ENCODE assay signal across 8 cellular contexts in the genomic region with DNA sequence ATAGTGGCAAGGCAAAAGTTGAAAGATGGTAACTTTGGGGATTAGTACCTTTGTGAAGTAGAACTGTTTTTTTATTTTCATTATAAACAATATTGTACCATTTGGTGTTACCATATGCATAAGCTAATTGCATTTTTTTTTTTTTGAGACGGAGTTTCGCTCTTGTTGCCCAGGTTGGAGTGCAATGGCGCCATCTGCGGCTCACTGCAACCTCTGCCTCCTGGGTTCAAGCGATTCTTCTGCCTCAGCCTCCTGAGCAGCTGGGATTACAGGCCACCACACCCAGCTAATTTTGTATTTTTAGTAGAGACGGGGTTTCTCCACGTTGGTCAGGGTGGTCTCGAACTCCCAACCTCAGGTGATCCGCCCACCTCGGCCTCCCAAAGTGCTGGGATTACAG. TPM values are rescaled to one million over a fixed set of nuclear protein-coding genes. Genes with fewer than 3 reads are reported as not detected.
DNase-seq lines count a peak whose midpoint lies in the region; ATAC-seq, FAIRE-seq and TF ChIP-seq lines count a peak whose summit lies in the region.
"Not testable (repeated sequence)": the region's sequence is repeated elsewhere in the genome, so short reads cannot be mapped to it uniquely, and the experiment has no call there.

No MANE protein-coding gene starts in this region.

- CTCF ChIA-PET in HEK293T (lab: Yijun Ruan, JAX), result interaction anchor here (0.9 to 1.1 kb wide), 3 partner anchors 10 to 449 kb away, joined by 3 to 5 read pairs (median 3); a partner anchor contains a TSS
- CTCF ChIA-PET in OCI-LY7 (lab: Charles Lee; ENCODE audit: unreplicated experiment), result interaction anchor here (0.5 to 0.8 kb wide), 2 partner anchors 9 to 455 kb away, joined by 3 to 5 read pairs; no protein-coding TSS in a partner anchor
- CTCF ChIA-PET in activated CD4-positive, alpha-beta T cell treated with anti-CD3 and anti-CD28 coated beads for 36 hours (lab: Charles Lee), result interaction anchor here (0.6 to 1.2 kb wide), 4 partner anchors 9 to 172 kb away, joined by 3 to 4 read pairs (median 3); a partner anchor contains a TSS
- CTCF ChIA-PET in K562 (lab: Yijun Ruan, JAX; ENCODE audit: low intra/inter-chr PET ratio), result not testable (repeated sequence)

- H3K27ac Mint-ChIP-seq in activated CD4-positive, alpha-beta T cell treated with anti-CD3 and anti-CD28 coated beads for 36 hours; glutamatergic neuron (ENCODE audit: unreplicated experiment): not testable (repeated sequence)

- intact Hi-C loops in OCI-LY7 (cut with micrococcal nuclease; ENCODE audit: unreplicated experiment) (loop anchor here (10.0 kb wide), 1 partner anchor 446 kb away; no protein-coding TSS in a partner anchor), K562 (cut with micrococcal nuclease) (loop anchor here (5.0 to 10.0 kb wide), 2 partner anchors 316 to 444 kb away; a partner anchor contains a TSS)
- intact Hi-C loops in activated CD4-positive, alpha-beta T cell treated with anti-CD3 and anti-CD28 coated beads for 36 hours (cut with DNase I, micrococcal nuclease), result loop anchor here in 1 of 2 experiments (5.0 kb wide), 1 partner anchor 444 kb away; no protein-coding TSS in a partner anchor
- intact Hi-C loops in posterior vena cava (cut with DNase I), result not testable (repeated sequence)

- H3K4me3 ChIP-seq in OCI-LY7 (ENCODE audit: low read depth, low read length, poor library complexity, severe bottlenecking); K562: not testable (repeated sequence)

- not testable (repeated sequence) for H3K9me3 ChIP-seq in OCI-LY7 (ENCODE audit: low read length); K562 (replicated peaks; ENCODE audit: control insufficient read depth, insufficient read depth, low read depth, low read length)

- H3K9me2 ChIP-seq in OCI-LY7 (ENCODE audit: insufficient read depth, low read length), result not testable (repeated sequence)

- not testable (repeated sequence) for FAIRE-seq in D721Med (lab: Jason Lieb, UNC); K562 (lab: Jason Lieb, UNC)

- BruUV-seq in OCI-LY7 (replicated peaks; lab: Mats Ljungman, UMichigan); K562 (replicated peaks; lab: Mats Ljungman, UMichigan): not testable (repeated sequence)

- in situ Hi-C loops in K562 (cut with MboI), result not testable (repeated sequence)

- DNase-seq in D721Med (ENCODE audit: insufficient read length, low spot score); HEK293T (ENCODE audit: extremely low spot score): not testable (repeated sequence)
- DNase-seq in NCI-H1092 (lab: John Stamatoyannopoulos, UW) (peak; percentile 11), OCI-LY7 (ENCODE audit: low spot score) (peak; percentile 26), K562 (ENCODE audit: extremely low read depth in 1 of 4, low spot score in 3 of 4) (peak in 1 of 4 experiments; percentile 52), glutamatergic neuron (peak; percentile 28), posterior vena cava (ENCODE audit: low spot score) (peak; percentile 17)
- DNase-seq in activated CD4-positive, alpha-beta T cell treated with anti-CD3 and anti-CD28 coated beads for 36 hours, result peak; percentile 52

- POLR2A ChIA-PET in HEK293T (lab: Yijun Ruan, JAX) (interaction anchor here (0.6 to 1.7 kb wide), 3 partner anchors 10 to 268 kb away, joined by 3 to 12 read pairs (median 3); a partner anchor contains a TSS), OCI-LY7 (lab: Charles Lee) (interaction anchor here (0.6 to 0.8 kb wide), 3 partner anchors 45 to 201 kb away, joined by 3 to 5 read pairs (median 3); no protein-coding TSS in a partner anchor), K562 (lab: Yijun Ruan, JAX) (interaction anchor here (0.6 to 1.1 kb wide), 3 partner anchors 9 to 20 kb away, joined by 3 to 6 read pairs (median 3); a partner anchor contains a TSS)
- POLR2A ChIA-PET in activated CD4-positive, alpha-beta T cell treated with anti-CD3 and anti-CD28 coated beads for 36 hours (lab: Charles Lee), result interaction anchor here (0.6 kb wide), 1 partner anchor 337 kb away, joined by 5 read pairs; no protein-coding TSS in a partner anchor

- not testable (repeated sequence) for TF ChIP-seq EP300 in K562 (IDR thresholded peaks at IDR 0.05; ENCODE audit: low read length)

- not testable (repeated sequence) for H3K9me3 Mint-ChIP-seq in activated CD4-positive, alpha-beta T cell treated with anti-CD3 and anti-CD28 coated beads for 36 hours (ENCODE audit: low read depth); glutamatergic neuron (ENCODE audit: unreplicated experiment)

- not testable (repeated sequence) for H3K4me1 Mint-ChIP-seq in activated CD4-positive, alpha-beta T cell treated with anti-CD3 and anti-CD28 coated beads for 36 hours; glutamatergic neuron (ENCODE audit: low read depth, unreplicated experiment)

- H3K9ac ChIP-seq in K562 (ENCODE audit: insufficient read depth in 1 of 2, low read depth in 2 of 2, low read length in 2 of 2), result not testable (repeated sequence)

- not testable (repeated sequence) for ATAC-seq in activated CD4-positive, alpha-beta T cell treated with anti-CD3 and anti-CD28 coated beads for 36 hours
- ATAC-seq in K562, result peak; percentile 73

- not testable (repeated sequence) for H3K36me3 ChIP-seq in OCI-LY7 (ENCODE audit: insufficient read depth, low read length); K562 (ENCODE audit: control insufficient read depth, insufficient read depth, low read length)

- not testable (repeated sequence) for H3K9me1 ChIP-seq in K562 (ENCODE audit: control insufficient read depth, insufficient read depth, low read length)

- not testable (repeated sequence) for H3K27me3 ChIP-seq in K562 (ENCODE audit: control insufficient read depth in 2 of 2, insufficient read depth in 2 of 2, low read length in 2 of 2)

- not testable (repeated sequence) for H3K4me2 ChIP-seq in OCI-LY7 (ENCODE audit: low read length); K562 (ENCODE audit: insufficient read depth, low read length)

- TF ChIP-seq POLR2A in K562 (conservative IDR thresholded peaks at IDR 0.05), result not testable (repeated sequence)

- TF ChIP-seq CTCF in D721Med (IDR thresholded peaks at IDR 0.05; ENCODE audit: insufficient read depth, missing control alignments) (peak; percentile 12), OCI-LY7 (conservative IDR thresholded peaks at IDR 0.05; ENCODE audit: low read length) (peak; percentile 67), K562 (IDR thresholded peaks at IDR 0.05 in 2 of 3, conservative IDR thresholded peaks at IDR 0.05 in 1 of 3; ENCODE audit: insufficient read depth in 2 of 3, low read depth in 1 of 3, low read length in 3 of 3) (peak; percentile 35 to 37 (median 36); a peak in 3 of 6 replicates)
- not testable (repeated sequence) for TF ChIP-seq CTCF in glutamatergic neuron (IDR thresholded peaks at IDR 0.05; ENCODE audit: partially characterized antibody, unreplicated experiment)

- H4K20me1 ChIP-seq in OCI-LY7 (ENCODE audit: insufficient read depth, low read length); K562 (replicated peaks; ENCODE audit: control insufficient read depth, insufficient read depth, low read length): not testable (repeated sequence)

- 29% methylated on average over 5 of the region's 10 CpGs for WGBS in K562 (ENCODE audit: insufficient coverage, low coverage, missing lambda C conversion rate)

- H2AFZ ChIP-seq in OCI-LY7 (ENCODE audit: low read length), result not testable (repeated sequence)
- H2AFZ ChIP-seq in K562 (ENCODE audit: low read depth, low read length), result peak overlapping the region; percentile 1; the same call in 1 of the 2 replicates

- H3K79me2 ChIP-seq in OCI-LY7 (ENCODE audit: insufficient read depth, low read depth, low read length); K562 (ENCODE audit: control insufficient read depth, insufficient read depth, low read length): not testable (repeated sequence)

- not testable (repeated sequence) for H3K4me1 ChIP-seq in OCI-LY7 (ENCODE audit: insufficient read depth, low read length, poor library complexity, severe bottlenecking); K562 (replicated peaks in 1 of 2; ENCODE audit: control insufficient read depth in 2 of 2, insufficient read depth in 2 of 2, low read length in 2 of 2)

- H3K36me3 Mint-ChIP-seq in activated CD4-positive, alpha-beta T cell treated with anti-CD3 and anti-CD28 coated beads for 36 hours (ENCODE audit: low read depth); glutamatergic neuron (ENCODE audit: unreplicated experiment): not testable (repeated sequence)

- H3K27me3 Mint-ChIP-seq in activated CD4-positive, alpha-beta T cell treated with anti-CD3 and anti-CD28 coated beads for 36 hours; glutamatergic neuron (ENCODE audit: unreplicated experiment): not testable (repeated sequence)

- H3K4me3 Mint-ChIP-seq in activated CD4-positive, alpha-beta T cell treated with anti-CD3 and anti-CD28 coated beads for 36 hours; glutamatergic neuron (ENCODE audit: unreplicated experiment): not testable (repeated sequence)

- peak in 1 of 2 experiments; percentile 48; a peak in 2 of 4 replicates for TF ChIP-seq RAD21 in K562 (CRISPR knock-in tag; conservative IDR thresholded peaks at IDR 0.05 in 1 of 2, IDR thresholded peaks at IDR 0.05 in 1 of 2)

- H3K27ac ChIP-seq in OCI-LY7 (ENCODE audit: low read depth, low read length, poor library complexity, severe bottlenecking); K562 (ENCODE audit: extremely low read depth, low read depth, low read length): not testable (repeated sequence)

RNA-seq across cellular contexts. Expression of a gene that starts 9.9 kb away (rescaled TPM):
- total RNA-seq in OCI-LY7 (2014; rRNA removed; shearing (Covaris generic)), result 16.5 and 22.1 TPM in 2 replicates
- total RNA-seq in OCI-LY7 (2022) (21.0 and 25.0 TPM in 2 replicates), K562 (2014; rRNA removed) (35.9 and 41.6 TPM in 2 replicates), K562 (2014; rRNA removed; fragmentation: Illumina TruSeq; extraction: Trizol) (59.7 and 71.6 TPM in 2 replicates), K562 (2015; rRNA removed; fragmentation: Illumina TruSeq; extraction: Trizol) (54.9 and 57.3 TPM in 2 replicates), K562 (2021) (32.9 and 37.9 TPM in 2 replicates), glutamatergic neuron (ENCODE audit: unreplicated experiment) (16.1 TPM), posterior vena cava (10 to 100 TPM; 17.9 to 25.8 TPM)
- total RNA-seq in activated CD4-positive, alpha-beta T cell treated with anti-CD3 and anti-CD28 coated beads for 36 hours, result 10 to 100 TPM; 22.1 to 26.0 TPM
- total RNA-seq in K562 (2011; cell fraction: chromatin; rRNA removed; ENCODE audit: low replicate concordance), result 31.7 and 123 TPM in 2 replicates
- 17.0 and 23.0 TPM in 2 replicates for total RNA-seq in K562 (2011; cell fraction: nucleolus; rRNA removed)
- total RNA-seq in K562 (2011; cell fraction: nucleoplasm; rRNA removed), result 47.8 and 64.4 TPM in 2 replicates
- polyA plus RNA-seq in K562 (2011; rRNA removed) (31.0 and 36.2 TPM in 2 replicates), K562 (2014; fragmentation: Illumina TruSeq; extraction: Trizol) (44.1 and 46.6 TPM in 2 replicates), K562 (2014; fragmentation: Nextera tagmentation; extraction: Ambion mirVana) (10 to 100 TPM; 19.2 to 25.4 TPM), K562 (2014; rRNA removed) (33.2 and 35.4 TPM in 2 replicates)
- polyA plus RNA-seq in K562 (2011; cell fraction: cytosol; rRNA removed), result 5.4 and 11.0 TPM in 2 replicates
- polyA plus RNA-seq in K562 (2011; cell fraction: nucleus; rRNA removed), result 16.3 and 26.4 TPM in 2 replicates
- polyA plus RNA-seq in K562 (2012), result 21.6 and 22.4 TPM in 2 replicates
- 45.7 and 51.8 TPM in 2 replicates for polyA minus RNA-seq in K562 (2011; rRNA and poly(A)+ RNA removed)
- polyA minus RNA-seq in K562 (2011; cell fraction: cytosol; rRNA and poly(A)+ RNA removed), result 13.3 and 19.5 TPM in 2 replicates
- 22.1 and 43.1 TPM in 2 replicates for polyA minus RNA-seq in K562 (2011; cell fraction: nucleus; rRNA and poly(A)+ RNA removed)
